ENCODE assay signal across 1 cellular context in genomic region chr19:17860331-17860992, GRCh38.
TF ChIP-seq lines count a peak whose summit lies in the region.

No MANE protein-coding gene starts in this region.

TF ChIP-seq in K562, 482 proteins besides CTCF, POLR2A, EP300 and RAD21 (continues in another document):
- TF ChIP-seq RBFOX2 (IDR thresholded peaks at IDR 0.05; ENCODE audit: low read depth, low read length) (peak; percentile 63), ATF6 (CRISPR knock-in tag; IDR thresholded peaks at IDR 0.05) (0 out of 2 replicates have a peak, but pooled peaks have one; percentile 57), SMC3 (conservative IDR thresholded peaks at IDR 0.05; ENCODE audit: insufficient read depth, low read depth, low read length) (no peak), MBD1 (CRISPR knock-in tag; IDR thresholded peaks at IDR 0.05) (no peak), FOXP1 (CRISPR knock-in tag; IDR thresholded peaks at IDR 0.05) (peak; percentile 42; the same call in 1 of the 2 replicates), ERF (CRISPR knock-in tag; IDR thresholded peaks at IDR 0.05) (no peak), ZNF639 (CRISPR knock-in tag; conservative IDR thresholded peaks at IDR 0.05 in 1 of 2, IDR thresholded peaks at IDR 0.05 in 1 of 2) (no peak), LARP7 (IDR thresholded peaks at IDR 0.05) (no peak), CREB3L1 (IDR thresholded peaks at IDR 0.05; ENCODE audit: borderline replicate concordance, low read depth) (no peak), GTF2E2 (tag; IDR thresholded peaks at IDR 0.05) (0 out of 2 replicates have a peak, but pooled peaks have one; percentile 15), SIRT6 (IDR thresholded peaks at IDR 0.05; ENCODE audit: low read depth, low read length) (no peak), ADNP (tag; IDR thresholded peaks at IDR 0.05) (no peak), LCOR (CRISPR knock-in tag; IDR thresholded peaks at IDR 0.05) (no peak), ZNF609 (CRISPR knock-in tag; IDR thresholded peaks at IDR 0.05; ENCODE audit: borderline replicate concordance) (peak; percentile 59; the same call in 1 of the 2 replicates), SAP30 (IDR thresholded peaks at IDR 0.05; ENCODE audit: borderline replicate concordance, insufficient read depth, low read depth, low read length, poor library complexity, severe bottlenecking) (peak; percentile 48), CSDE1 (IDR thresholded peaks at IDR 0.05) (no peak), ZSCAN29 (IDR thresholded peaks at IDR 0.05) (0 out of 2 replicates have a peak, but pooled peaks have one; percentile 7), BDP1 (IDR thresholded peaks at IDR 0.05; ENCODE audit: insufficient read depth, insufficient read length) (no peak), TSHZ1 (CRISPR knock-in tag; IDR thresholded peaks at IDR 0.05) (no peak), CEBPG (CRISPR knock-in tag; IDR thresholded peaks at IDR 0.05) (0 out of 2 replicates have a peak, but pooled peaks have one; percentile 1), CEBPG (tag; conservative IDR thresholded peaks at IDR 0.05 in 1 of 2, IDR thresholded peaks at IDR 0.05 in 1 of 2) (no peak), ZNF449 (CRISPR knock-in tag; IDR thresholded peaks at IDR 0.05) (no peak), USF1 (CRISPR knock-in tag; IDR thresholded peaks at IDR 0.05) (peak; percentile 9; the same call in 1 of the 2 replicates), BRF1 (IDR thresholded peaks at IDR 0.05; ENCODE audit: borderline replicate concordance, extremely low read depth, insufficient read length) (no peak), MYC (IDR thresholded peaks at IDR 0.05; ENCODE audit: low read depth, low read length) (no peak), MYC (CRISPR knock-in tag; IDR thresholded peaks at IDR 0.05; ENCODE audit: borderline replicate concordance, low read depth) (0 out of 2 replicates have a peak, but pooled peaks have one; percentile 16), POLR3G (IDR thresholded peaks at IDR 0.05; ENCODE audit: extremely low read depth, insufficient read length, insufficient replicate concordance) (no peak), PHB2 (IDR thresholded peaks at IDR 0.05; ENCODE audit: low read depth) (no peak), NKRF (IDR thresholded peaks at IDR 0.05; ENCODE audit: borderline replicate concordance) (peak; percentile 50), GTF2A2 (tag; IDR thresholded peaks at IDR 0.05) (peak; percentile 40; the same call in 1 of the 2 replicates), BRD4 (IDR thresholded peaks at IDR 0.05) (0 out of 2 replicates have a peak, but pooled peaks have one; percentile 60), SIN3A (IDR thresholded peaks at IDR 0.05; ENCODE audit: borderline replicate concordance in 2 of 2, control insufficient read depth in 1 of 2, low read depth in 2 of 2, low read length in 2 of 2) (0 out of 4 replicates have a peak, but pooled peaks have one; percentile 3 to 25), HDGF (IDR thresholded peaks at IDR 0.05) (no peak), ESRRA (IDR thresholded peaks at IDR 0.05; ENCODE audit: borderline replicate concordance, low read depth) (no peak), ZNF316 (IDR thresholded peaks at IDR 0.05) (no peak), FOXK1 (CRISPR knock-in tag; IDR thresholded peaks at IDR 0.05; ENCODE audit: borderline replicate concordance) (0 out of 2 replicates have a peak, but pooled peaks have one; percentile 23), FOXO4 (CRISPR knock-in tag; IDR thresholded peaks at IDR 0.05) (no peak), SRSF3 (IDR thresholded peaks at IDR 0.05; ENCODE audit: insufficient read depth, low read length) (0 out of 2 replicates have a peak, but pooled peaks have one; percentile 8)
